ENCODE assay signal across 11 cellular contexts in genomic region chr1:3677411-3677944, GRCh38. TPM values are rescaled to one million over a fixed set of nuclear protein-coding genes. Genes with fewer than 3 reads are reported as not detected.
DNase-seq lines count a peak whose midpoint lies in the region; ATAC-seq and TF ChIP-seq lines count a peak whose summit lies in the region.
"Had no signal": no experiment of that assay in that cellular context is flagged by ENCODE, and none has a peak within 500 bp of the region (broad histone marks: within the 10 kb centered on the region; RNA-seq: fewer than 3 reads in every experiment).

No MANE protein-coding gene starts in this region.

- H3K36me3 Mint-ChIP-seq in activated CD8-positive, alpha-beta memory T cell treated with anti-CD3 and anti-CD28 coated beads, Interleukin-2, amount 10 ng/mL, durations not matched to agents 7 days and 5 days = no peaks in the 10 kb centered on the region

- DNase-seq in activated CD8-positive, alpha-beta memory T cell treated with anti-CD3 and anti-CD28 coated beads, Interleukin-2, amount 10 ng/mL, durations not matched to agents 7 days and 5 days = no peak
- DNase-seq in activated CD8-positive, alpha-beta memory T cell treated with anti-CD3 and anti-CD28 coated beads, Interleukin-2, amount 50 U/mL, for 4 hours = no peak
- DNase-seq in NOMO-1 treated with DMSO at 0.1 percent for 48 hours (lab: John Stamatoyannopoulos, UW; ENCODE audit: unreplicated experiment) = peak; percentile 68
- DNase-seq in spleen = no peak
- DNase-seq in NCI-H187 (lab: John Stamatoyannopoulos, UW) = no peak
- DNase-seq in AG08395 (ENCODE audit: low spot score) = no peak
- DNase-seq: SHP77 treated with DMSO at 0.1 percent for 48 hours had no signal

- H3K9me3 Mint-ChIP-seq in activated CD8-positive, alpha-beta memory T cell treated with anti-CD3 and anti-CD28 coated beads, Interleukin-2, amount 10 ng/mL, durations not matched to agents 7 days and 5 days (ENCODE audit: low read depth) = no peaks in the 10 kb centered on the region
- H3K9me3 Mint-ChIP-seq: neural crest cell had no signal

- no peaks in the 10 kb centered on the region for H3K9me3 ChIP-seq in spleen

- no peak overlapping the region for H3K27ac Mint-ChIP-seq in activated CD8-positive, alpha-beta memory T cell treated with anti-CD3 and anti-CD28 coated beads, Interleukin-2, amount 10 ng/mL, durations not matched to agents 7 days and 5 days

- no peak for TF ChIP-seq POLR2A in spleen (IDR thresholded peaks at IDR 0.05)

- H3K27me3 Mint-ChIP-seq in activated CD8-positive, alpha-beta memory T cell treated with anti-CD3 and anti-CD28 coated beads, Interleukin-2, amount 10 ng/mL, durations not matched to agents 7 days and 5 days = peaks cover 10% of the 10 kb centered on the region

- no peaks in the 10 kb centered on the region for H3K36me3 ChIP-seq in spleen

- TF ChIP-seq CTCF in spleen (IDR thresholded peaks at IDR 0.05 in 8 of 11, conservative IDR thresholded peaks at IDR 0.05 in 3 of 11) = no peak

- ATAC-seq in activated CD8-positive, alpha-beta memory T cell treated with anti-CD3 and anti-CD28 coated beads, Interleukin-2, amount 10 ng/mL, durations not matched to agents 7 days and 5 days = peak; percentile 13
- ATAC-seq in HG02852 (IDR thresholded peaks at IDR 0.05; ENCODE audit: unreplicated experiment) (peak; percentile 11), GM21367 (IDR thresholded peaks at IDR 0.05; ENCODE audit: unreplicated experiment) (no peak)

- H3K4me1 Mint-ChIP-seq in activated CD8-positive, alpha-beta memory T cell treated with anti-CD3 and anti-CD28 coated beads, Interleukin-2, amount 10 ng/mL, durations not matched to agents 7 days and 5 days = peaks cover 25% of the 10 kb centered on the region
- H3K4me1 Mint-ChIP-seq: neural crest cell had no signal

- CTCF ChIA-PET in activated CD8-positive, alpha-beta memory T cell treated with anti-CD3 and anti-CD28 coated beads, Interleukin-2, amount 10 ng/mL, durations not matched to agents 7 days and 5 days (lab: Charles Lee) = no interaction called here

- intact Hi-C loops in spleen (cut with DNase I; ENCODE audit: low total_unique reads) = no loop called here

- peak overlapping the region in 7 of 8 donors; percentile 11 to 89 (median 81) for H3K27ac ChIP-seq in spleen
- H3K27ac ChIP-seq: coronary artery had no signal

- H3K4me1 ChIP-seq in spleen = peaks cover 7 to 79% (median 39%) of the 10 kb centered on the region in 6 donors

- H3K27me3 ChIP-seq in spleen (replicated peaks in 1 of 7) = peaks cover 0 to 28% (median 0%) of the 10 kb centered on the region in 7 donors

- WGBS in spleen, 5 donors = 13 to 37% (median 25%) methylated on average over 7 of the region's 7 CpGs

- peak overlapping the region in 1 of 8 donors; percentile 47 for H3K4me3 ChIP-seq in spleen
- H3K4me3 ChIP-seq: coronary artery had no signal

- H3K4me3 Mint-ChIP-seq in activated CD8-positive, alpha-beta memory T cell treated with anti-CD3 and anti-CD28 coated beads, Interleukin-2, amount 10 ng/mL, durations not matched to agents 7 days and 5 days = no peak overlapping the region
- H3K4me3 Mint-ChIP-seq: neural crest cell had no signal

RNA-seq across cellular contexts. Expression of gene TP73, which starts 25.2 kb away (rescaled TPM):
- 10 to 100 TPM in 1 of 2 experiments, 1 to 10 TPM in 1; 2.1 to 15.2 TPM for total RNA-seq in activated CD8-positive, alpha-beta memory T cell treated with anti-CD3 and anti-CD28 coated beads, Interleukin-2, amount 10 ng/mL, durations not matched to agents 7 days and 5 days
- 1 to 10 TPM in 5 of 7 donors, under 1 TPM in 2; 0.63 to 4.3 (median 1.6) TPM for total RNA-seq in spleen
- under 1 TPM; 0.11 to 0.48 (median 0.21) TPM for polyA plus RNA-seq in spleen

RNA-seq across cellular contexts. Expression of gene WRAP73, which starts 27.6 kb away (rescaled TPM):
- total RNA-seq in activated CD8-positive, alpha-beta memory T cell treated with anti-CD3 and anti-CD28 coated beads, Interleukin-2, amount 10 ng/mL, durations not matched to agents 7 days and 5 days = 10 to 100 TPM; 38.1 to 43.8 TPM
- 10 to 100 TPM; 21.0 to 28.0 (median 26.4) TPM for total RNA-seq in spleen
- polyA plus RNA-seq in spleen = 10 to 100 TPM; 20.1 to 28.3 (median 24.2) TPM

RNA-seq across cellular contexts. Expression of gene TPRG1L, which starts 52.7 kb away (rescaled TPM):
- total RNA-seq in activated CD8-positive, alpha-beta memory T cell treated with anti-CD3 and anti-CD28 coated beads, Interleukin-2, amount 10 ng/mL, durations not matched to agents 7 days and 5 days = 10 to 100 TPM in 1 of 2 experiments, 1 to 10 TPM in 1; 8.6 to 13.2 TPM
- total RNA-seq in spleen = 10 to 100 TPM; 23.7 to 45.9 (median 32.5) TPM
- 10 to 100 TPM; 19.9 to 35.7 (median 20.9) TPM for polyA plus RNA-seq in spleen
